ENCODE assay signal across 1 cellular context in the genomic region with DNA sequence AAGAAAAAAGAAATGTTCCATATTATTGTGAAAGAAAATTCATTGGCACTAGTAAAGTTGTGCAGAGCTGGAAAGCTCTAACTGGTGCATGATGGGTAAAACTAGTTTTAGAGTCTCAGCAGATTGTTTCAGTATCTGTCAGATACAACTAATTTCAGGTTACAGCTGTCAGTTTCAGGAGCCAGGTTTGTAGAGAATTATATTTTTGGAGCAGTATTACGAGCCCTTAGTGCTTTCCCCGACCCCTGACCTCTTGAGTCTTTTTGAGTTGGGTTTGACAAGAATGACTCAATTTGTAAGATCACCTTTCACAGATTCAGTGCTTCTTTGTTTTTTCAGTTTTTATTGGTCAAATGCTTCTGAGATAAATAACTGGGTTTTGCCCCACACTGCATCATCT.
TF ChIP-seq lines count a peak whose summit lies in the region.

No MANE protein-coding gene starts in this region.

TF ChIP-seq in SK-N-SH treated with all-trans-retinoic acid at 6 μM for 48 hours, 23 proteins besides CTCF, POLR2A, EP300 and RAD21 (continued from another document):
- TF ChIP-seq PPARA (CRISPR knock-in tag; IDR thresholded peaks at IDR 0.05; ENCODE audit: borderline replicate concordance) (no peak), RARB (CRISPR knock-in tag; IDR thresholded peaks at IDR 0.05) (no peak), TCF4 (CRISPR knock-in tag; IDR thresholded peaks at IDR 0.05; ENCODE audit: borderline replicate concordance) (no peak), ZNF70 (CRISPR knock-in tag; IDR thresholded peaks at IDR 0.05) (no peak), ZFP3 (CRISPR knock-in tag; IDR thresholded peaks at IDR 0.05) (no peak), OSR1 (CRISPR knock-in tag; IDR thresholded peaks at IDR 0.05) (no peak)
